20 cellular contexts compared by ENCODE assay signal in the genomic region with DNA sequence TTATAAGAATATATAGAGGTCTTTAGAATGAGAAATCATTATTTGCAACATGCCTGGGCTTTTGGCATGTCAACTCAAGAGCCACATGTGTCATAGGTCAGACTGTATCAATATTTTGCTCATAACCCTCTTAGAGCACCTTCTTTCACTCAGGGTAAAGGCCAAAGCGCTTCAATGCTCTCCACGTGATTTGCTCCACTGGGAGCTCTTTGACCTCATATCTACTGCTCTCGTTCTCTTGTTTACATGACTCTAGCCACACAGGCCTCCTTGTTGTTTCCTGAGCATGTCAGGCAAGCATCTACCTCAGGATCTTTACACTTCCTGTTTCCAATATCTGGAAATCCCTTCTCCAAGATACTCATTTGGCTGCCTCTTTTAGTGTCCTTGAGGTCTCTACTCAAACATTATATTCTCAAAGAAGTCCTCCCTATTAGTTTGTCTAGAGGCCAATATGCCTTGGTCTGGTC.
DNase-seq lines count a peak whose midpoint lies in the region; ATAC-seq, FAIRE-seq and TF ChIP-seq lines count a peak whose summit lies in the region.
"Had no signal": no experiment of that assay in that cellular context is flagged by ENCODE, and none has a peak within 500 bp of the region (broad histone marks: within the 10 kb centered on the region; RNA-seq: fewer than 3 reads in every experiment).

No MANE protein-coding gene starts in this region.

- no peak overlapping the region for H3K4me3 Mint-ChIP-seq in WTC11
- H3K4me3 Mint-ChIP-seq in activated CD8-positive, alpha-beta memory T cell treated with anti-CD3 and anti-CD28 coated beads, Interleukin-2, amount 10 ng/mL, durations not matched to agents 7 days and 5 days = no peak overlapping the region
- H3K4me3 Mint-ChIP-seq: CD4-positive, alpha-beta T cell; H9; IgD-negative memory B cell had no signal

- H3K4me2 ChIP-seq in HepG2 (ENCODE audit: low read depth, low read length) = peak overlapping the region; percentile 45
- H3K4me2 ChIP-seq: A549 had no signal

- TF ChIP-seq POLR2A in HepG2 (IDR thresholded peaks at IDR 0.05; ENCODE audit: insufficient read depth in 1 of 2, low read depth in 2 of 2, low read length in 2 of 2) = no peak

- in situ Hi-C loops in HepG2 (cut with HindIII; ENCODE audit: extremely low pct_ligation_motif_present, low pct_unique_long_range_greater_than_20kb) = no loop called here

- peaks cover 13% of the 10 kb centered on the region for H3K9me3 Mint-ChIP-seq in WTC11
- H3K9me3 Mint-ChIP-seq in activated CD8-positive, alpha-beta memory T cell treated with anti-CD3 and anti-CD28 coated beads, Interleukin-2, amount 10 ng/mL, durations not matched to agents 7 days and 5 days (ENCODE audit: low read depth) = peaks cover 3% of the 10 kb centered on the region
- H3K9me3 Mint-ChIP-seq: H9 had no signal

- no peak overlapping the region for H2AFZ ChIP-seq in HepG2 (ENCODE audit: low read length)

- TF ChIP-seq EP300 in HepG2 (IDR thresholded peaks at IDR 0.05; ENCODE audit: low read depth in 2 of 2, low read length in 2 of 2) = peak; percentile 79 to 97; a peak in 3 of 4 replicates
- TF ChIP-seq EP300 in HepG2 (CRISPR knock-in tag; IDR thresholded peaks at IDR 0.05; ENCODE audit: borderline replicate concordance) = peak; percentile 95

- 0% methylated on average over 3 of the region's 3 CpGs for WGBS in HepG2 (ENCODE audit: low lambda C conversion rate)

- DNase-seq in DMS53 (lab: John Stamatoyannopoulos, UW) (peak; percentile 74), WTC11 (ENCODE audit: low spot score) (no peak), HepG2 (ENCODE audit: low spot score) (peak; percentile 99), mucosa of gallbladder (ENCODE audit: low spot score) (peak; percentile 12), GM10266 (ENCODE audit: extremely low spot score) (no peak)
- DNase-seq in stimulated activated CD4-positive, alpha-beta T cell treated with anti-CD3 and anti-CD28 coated beads, Interleukin-12 subunit alpha, Interleukin-12 subunit beta, amount 100 ng/mL, for 4 hours = no peak
- no peak for DNase-seq in activated CD8-positive, alpha-beta memory T cell treated with anti-CD3 and anti-CD28 coated beads, Interleukin-2, amount 10 ng/mL, durations not matched to agents 7 days and 5 days
- DNase-seq: AML-193; Caco-2; CD4-positive, alpha-beta T cell; DMS153; DND-41; EL; H9 had no signal

- TF ChIP-seq CTCF in WTC11 (IDR thresholded peaks at IDR 0.05) (no peak), HepG2 (CRISPR knock-in tag; IDR thresholded peaks at IDR 0.05) (no peak), GM10266 (IDR thresholded peaks at IDR 0.05; ENCODE audit: control insufficient read depth, insufficient read depth, low read depth, missing control alignments) (no peak)

- CTCF ChIA-PET in WTC11 (lab: Charles Lee) (interaction anchor here (1.2 kb wide), 1 partner anchor 330 kb away, joined by 4 read pairs; no protein-coding TSS in a partner anchor), HepG2 (lab: Yijun Ruan, JAX; ENCODE audit: low intra/inter-chr PET ratio, low total read pairs) (no interaction called here)
- CTCF ChIA-PET in activated CD8-positive, alpha-beta memory T cell treated with anti-CD3 and anti-CD28 coated beads, Interleukin-2, amount 10 ng/mL, durations not matched to agents 7 days and 5 days (lab: Charles Lee) = no interaction called here

- BruUV-seq in HepG2 (replicated peaks; lab: Mats Ljungman, UMichigan) = no TSS peak

- no peaks in the 10 kb centered on the region for H3K79me2 ChIP-seq in HepG2 (ENCODE audit: insufficient read depth, low read length)

- intact Hi-C loops in HepG2 (cut with micrococcal nuclease; ENCODE audit: unreplicated experiment) = loop anchor here (1.0 to 5.0 kb wide), 4 partner anchors 10 to 149 kb away; a partner anchor contains a TSS

- peaks cover 11% of the 10 kb centered on the region for H3K4me1 Mint-ChIP-seq in WTC11
- H3K4me1 Mint-ChIP-seq in activated CD8-positive, alpha-beta memory T cell treated with anti-CD3 and anti-CD28 coated beads, Interleukin-2, amount 10 ng/mL, durations not matched to agents 7 days and 5 days = no peaks in the 10 kb centered on the region
- H3K4me1 Mint-ChIP-seq: IgD-negative memory B cell had no signal

- no peaks in the 10 kb centered on the region for H3K36me3 ChIP-seq in HepG2 (replicated peaks in 1 of 2; ENCODE audit: control insufficient read depth in 1 of 2, insufficient read depth in 2 of 2, low read length in 2 of 2)

- POLR2A ChIA-PET in WTC11 (lab: Charles Lee) = no interaction called here
- POLR2A ChIA-PET in HepG2 (lab: Yijun Ruan, JAX) = interaction anchor here (1.0 to 1.5 kb wide), 10 partner anchors 9 to 213 kb away, joined by 3 to 21 read pairs (median 6); a partner anchor contains a TSS

- 0 out of 2 replicates have a peak overlapping the region, but pooled peaks have one; percentile 14 for H3K9ac ChIP-seq in HepG2 (ENCODE audit: insufficient read depth, low read depth, low read length)

- ATAC-seq in WTC11 (no peak), HepG2 (peak; percentile 100)
- ATAC-seq in activated CD8-positive, alpha-beta memory T cell treated with anti-CD3 and anti-CD28 coated beads, Interleukin-2, amount 10 ng/mL, durations not matched to agents 7 days and 5 days = no peak
- ATAC-seq: A549 had no signal

- H3K27me3 ChIP-seq in HepG2 (ENCODE audit: control insufficient read depth in 1 of 2, insufficient read depth in 2 of 2, low read length in 2 of 2) = no peaks in the 10 kb centered on the region

- no peak for TF ChIP-seq RAD21 in HepG2 (CRISPR knock-in tag; IDR thresholded peaks at IDR 0.05)

- no peak overlapping the region for H3K27ac Mint-ChIP-seq in WTC11
- H3K27ac Mint-ChIP-seq in activated CD8-positive, alpha-beta memory T cell treated with anti-CD3 and anti-CD28 coated beads, Interleukin-2, amount 10 ng/mL, durations not matched to agents 7 days and 5 days = no peak overlapping the region
- H3K27ac Mint-ChIP-seq: CD4-positive, alpha-beta T cell; IgD-negative memory B cell had no signal

- H3K4me3 ChIP-seq in HepG2 (replicated peaks in 1 of 3; ENCODE audit: insufficient read depth in 1 of 3, low read depth in 2 of 3, low read length in 3 of 3) = no peak overlapping the region
- H3K4me3 ChIP-seq: A549 had no signal

- FAIRE-seq in HepG2 (lab: Jason Lieb, UNC) = peak; percentile 63
- FAIRE-seq: A549, GM12891, GM19239 had no signal

- H3K27ac ChIP-seq in HepG2 (ENCODE audit: extremely low read length, insufficient read depth, low read length) = peak overlapping the region; percentile 66
- H3K27ac ChIP-seq: 22Rv1, A549, C4-2B had no signal

- H4K20me1 ChIP-seq in HepG2 (ENCODE audit: insufficient read depth, low read length) = no peaks in the 10 kb centered on the region

- H3K27me3 Mint-ChIP-seq in WTC11 (ENCODE audit: low read depth) = no peaks in the 10 kb centered on the region; the same call in 1 of the 2 replicates
- H3K27me3 Mint-ChIP-seq in activated CD8-positive, alpha-beta memory T cell treated with anti-CD3 and anti-CD28 coated beads, Interleukin-2, amount 10 ng/mL, durations not matched to agents 7 days and 5 days = no peaks in the 10 kb centered on the region
- H3K27me3 Mint-ChIP-seq: CD4-positive, alpha-beta T cell; IgD-negative memory B cell had no signal

- 0 out of 2 replicates have a peak, but pooled peaks cover 5% of the 10 kb centered on the region for H3K9me3 ChIP-seq in HepG2 (ENCODE audit: low read length)
- H3K9me3 ChIP-seq: A549, Caco-2 had no signal

- H3K4me1 ChIP-seq in HepG2 (ENCODE audit: insufficient read depth, low read length) = peaks cover 28% of the 10 kb centered on the region
- H3K4me1 ChIP-seq: A549, Caco-2 had no signal

- H3K36me3 Mint-ChIP-seq in WTC11 = 0 out of 2 replicates have a peak, but pooled peaks cover 3% of the 10 kb centered on the region
- H3K36me3 Mint-ChIP-seq in activated CD8-positive, alpha-beta memory T cell treated with anti-CD3 and anti-CD28 coated beads, Interleukin-2, amount 10 ng/mL, durations not matched to agents 7 days and 5 days = no peaks in the 10 kb centered on the region
- H3K36me3 Mint-ChIP-seq: IgD-negative memory B cell had no signal

TF ChIP-seq in WTC11, 78 proteins besides CTCF, POLR2A, EP300 and RAD21 (continues in another document):
- no peak for TF ChIP-seq FOXJ3 (CRISPR knock-in tag; IDR thresholded peaks at IDR 0.05; ENCODE audit: borderline replicate concordance)
- TF ChIP-seq ZBTB21 (CRISPR knock-in tag; IDR thresholded peaks at IDR 0.05; ENCODE audit: borderline replicate concordance) = no peak
- TF ChIP-seq, protein P1, sequence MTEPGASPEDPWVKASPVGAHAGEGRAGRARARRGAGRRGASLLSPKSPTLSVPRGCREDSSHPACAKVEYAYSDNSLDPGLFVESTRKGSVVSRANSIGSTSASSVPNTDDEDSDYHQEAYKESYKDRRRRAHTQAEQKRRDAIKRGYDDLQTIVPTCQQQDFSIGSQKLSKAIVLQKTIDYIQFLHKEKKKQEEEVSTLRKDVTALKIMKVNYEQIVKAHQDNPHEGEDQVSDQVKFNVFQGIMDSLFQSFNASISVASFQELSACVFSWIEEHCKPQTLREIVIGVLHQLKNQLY (CRISPR knock-in tag; IDR thresholded peaks at IDR 0.05) = no peak

TF ChIP-seq in HepG2, 621 proteins besides CTCF, POLR2A, EP300 and RAD21 (continues in another document):
- peak; percentile 74; the same call in 1 of the 2 replicates for TF ChIP-seq MBD4 (IDR thresholded peaks at IDR 0.05; ENCODE audit: borderline replicate concordance, low read length)
- TF ChIP-seq HNRNPK (IDR thresholded peaks at IDR 0.05; ENCODE audit: low read depth, low read length, poor library complexity, severe bottlenecking) = no peak
- TF ChIP-seq SATB2 (CRISPR knock-in tag; IDR thresholded peaks at IDR 0.05) = 0 out of 2 replicates have a peak, but pooled peaks have one; percentile 28
- TF ChIP-seq ZNF605 (CRISPR knock-in tag; IDR thresholded peaks at IDR 0.05) = no peak
- peak; percentile 93; the same call in 1 of the 2 replicates for TF ChIP-seq TOE1 (CRISPR knock-in tag; IDR thresholded peaks at IDR 0.05)

Comparison
In these comparisons a context has a peak if more than half of its experiments do, and no peak if none do; other contexts are left out.
1. DNase-seq: peak in DMS53 (single experiment), HepG2 (single experiment) and mucosa of gallbladder (single experiment); none in WTC11 (single experiment), stimulated activated CD4-positive, alpha-beta T cell treated with anti-CD3 and anti-CD28 coated beads, Interleukin-12 subunit alpha, Interleukin-12 subunit beta, amount 100 ng/mL, for 4 hours (single experiment), activated CD8-positive, alpha-beta memory T cell treated with anti-CD3 and anti-CD28 coated beads, Interleukin-2, amount 10 ng/mL, durations not matched to agents 7 days and 5 days (single experiment) and GM10266 (single experiment).